ENCODE assay signal across 8 cellular contexts in genomic region chr22:32474635-32475427, GRCh38. TPM values are rescaled to one million over a fixed set of nuclear protein-coding genes. Genes with fewer than 3 reads are reported as not detected.
DNase-seq lines count a peak whose midpoint lies in the region; ATAC-seq, FAIRE-seq and TF ChIP-seq lines count a peak whose summit lies in the region.

Gene FBXO7 (plus strand): TSS chr22:32474811. CDS start chr22:32475003, 192 bp downstream.

- H3K79me1 ChIP-seq in H1 (ENCODE audit: low read depth, low read length) (0 out of 2 replicates have a peak, but pooled peaks cover 2% of the 10 kb centered on the region), mesenchymal stem cell (replicated peaks; ENCODE audit: low read length, poor library complexity, severe bottlenecking) (no peaks in the 10 kb centered on the region)

- H2BK20ac ChIP-seq in H1 (ENCODE audit: low read length), result no peak within 1 kb of the TSS

- H3K9me3 ChIP-seq in CD8-positive, alpha-beta memory T cell (ENCODE audit: low read length), result no peaks in the 10 kb centered on the region
- H3K9me3 ChIP-seq in H1 (ENCODE audit: insufficient read depth in 2 of 2, low read depth in 1 of 2, low read length in 1 of 2) (no peaks in the 10 kb centered on the region), mesenchymal stem cell (ENCODE audit: control insufficient read depth, low read length) (no peaks in the 10 kb centered on the region)

- peak within 1 kb of the TSS; percentile 81 for H3K14ac ChIP-seq in H1 (ENCODE audit: insufficient read length)
- peak within 1 kb of the TSS; percentile 81 to 99 for H3K14ac ChIP-seq in mesenchymal stem cell (ENCODE audit: low read length in 2 of 2)

- peak within 1 kb of the TSS; percentile 93 to 99 (median 97) for H3K27ac Mint-ChIP-seq in CD8-positive, alpha-beta memory T cell

- H3K18ac ChIP-seq in H1 (ENCODE audit: extremely low read depth, low read length), result peak within 1 kb of the TSS; percentile 81; the same call in 1 of the 2 replicates
- peak within 1 kb of the TSS; percentile 83 to 100 for H3K18ac ChIP-seq in mesenchymal stem cell (ENCODE audit: low read depth in 1 of 2, low read length in 2 of 2)

- peaks cover 29% of the 10 kb centered on the region for H3K4me1 ChIP-seq in CD8-positive, alpha-beta memory T cell (ENCODE audit: insufficient read depth, low read length)
- H3K4me1 ChIP-seq in H1 (replicated peaks in 1 of 4; ENCODE audit: control insufficient read depth in 3 of 4, insufficient read depth in 4 of 4, low read length in 3 of 4), result peaks cover 0 to 3% (median under 1%) of the 10 kb centered on the region in 4 experiments; a peak in 2 of 7 replicates
- H3K4me1 ChIP-seq in mesenchymal stem cell (ENCODE audit: control insufficient read depth, insufficient read depth, low read depth, low read length), result peaks cover 6% of the 10 kb centered on the region

- peaks cover 4 to 42% of the 10 kb centered on the region in 2 experiments; a peak in 3 of 4 replicates for H3K79me2 ChIP-seq in H1 (ENCODE audit: control insufficient read depth in 1 of 2, insufficient read depth in 2 of 2, low read length in 2 of 2)

- no peaks in the 10 kb centered on the region for H3K36me3 ChIP-seq in CD8-positive, alpha-beta memory T cell (ENCODE audit: insufficient read depth, low read length)
- H3K36me3 ChIP-seq in H1 (ENCODE audit: control insufficient read depth in 2 of 4, insufficient read depth in 4 of 4, low read length in 3 of 4), result no peaks in the 10 kb centered on the region; a peak in 1 of 8 replicates
- H3K36me3 ChIP-seq in mesenchymal stem cell (ENCODE audit: control insufficient read depth in 1 of 2, insufficient read depth in 2 of 2, low read depth in 1 of 2, low read length in 2 of 2), result peaks cover 0 to 3% of the 10 kb centered on the region in 2 experiments

- H2BK5ac ChIP-seq in H1 (ENCODE audit: low read depth, low read length) (peak within 1 kb of the TSS; percentile 73; the same call in 1 of the 2 replicates), mesenchymal stem cell (ENCODE audit: low read depth, low read length, poor library complexity, severe bottlenecking) (peak within 1 kb of the TSS; percentile 93)

- H2BK120ac ChIP-seq in H1 (replicated peaks; ENCODE audit: low read depth, low read length), result peak within 1 kb of the TSS; percentile 38
- H2BK120ac ChIP-seq in mesenchymal stem cell (ENCODE audit: low read depth, low read length), result peak within 1 kb of the TSS; percentile 98

- TF ChIP-seq POLR2A in H1 (IDR thresholded peaks at IDR 0.05; ENCODE audit: control extremely low read depth in 1 of 2, low read depth in 2 of 2, low read length in 2 of 2), result peak; percentile 25 to 60

- H3K9ac ChIP-seq in H1 (replicated peaks in 1 of 4; ENCODE audit: extremely low read depth in 1 of 4, low read depth in 3 of 4, low read length in 3 of 4) (peak within 1 kb of the TSS; percentile 43 to 77 (median 64)), mesenchymal stem cell (ENCODE audit: low read length) (peak within 1 kb of the TSS; percentile 95)

- CTCF ChIA-PET in CD8-positive, alpha-beta memory T cell (lab: Charles Lee), result interaction anchor here (0.8 to 3.0 kb wide), 6 partner anchors 9 to 273 kb away, joined by 3 to 12 read pairs (median 3); partner anchors contain the start of genes BPIFC and RTCB
- CTCF ChIA-PET in H1 (lab: Charles Lee; ENCODE audit: partially characterized antibody), result interaction anchor here (0.6 to 1.6 kb wide), 3 partner anchors 15 to 333 kb away, joined by 3 read pairs; no protein-coding TSS in a partner anchor

- H3K27ac ChIP-seq in CD8-positive, alpha-beta memory T cell (ENCODE audit: low read depth, low read length), result peak within 1 kb of the TSS; percentile 90
- peak within 1 kb of the TSS; percentile 51; the same call in 1 of the 2 replicates for H3K27ac ChIP-seq in H1 (ENCODE audit: low read depth, low read length)
- peak within 1 kb of the TSS; percentile 91 for H3K27ac ChIP-seq in mesenchymal stem cell (ENCODE audit: low read length, poor library complexity, severe bottlenecking)

- no peak for FAIRE-seq in H1 (lab: Jason Lieb, UNC)

- H2BK12ac ChIP-seq in H1 (ENCODE audit: low read depth, low read length) (no peak within 1 kb of the TSS), mesenchymal stem cell (ENCODE audit: low read length in 2 of 2) (peak within 1 kb of the TSS in 1 of 2 experiments; percentile 88)

- peak within 1 kb of the TSS; percentile 59 for H3K4ac ChIP-seq in H1 (replicated peaks; ENCODE audit: insufficient read length, low read depth, low read length)
- peak within 1 kb of the TSS; percentile 62 to 100 for H3K4ac ChIP-seq in mesenchymal stem cell (ENCODE audit: low read depth in 1 of 2, low read length in 2 of 2)

- ATAC-seq in GM19467 (IDR thresholded peaks at IDR 0.05; ENCODE audit: unreplicated experiment), result peak; percentile 61

- peak within 1 kb of the TSS; percentile 55 for H4K91ac ChIP-seq in H1 (replicated peaks; ENCODE audit: insufficient read length, low read length)
- H4K91ac ChIP-seq in mesenchymal stem cell (ENCODE audit: low read length), result peak within 1 kb of the TSS; percentile 98

- peaks cover 3% of the 10 kb centered on the region for H3K23me2 ChIP-seq in H1 (ENCODE audit: low read depth, low read length)

- DNase-seq in CD8-positive, alpha-beta memory T cell, result peak; percentile 81 to 90 (median 86)
- DNase-seq in HT-29 (ENCODE audit: low spot score), result peak; percentile 86
- peak; percentile 81 for DNase-seq in NOMO-1 treated with DMSO at 0.1 percent for 48 hours (lab: John Stamatoyannopoulos, UW; ENCODE audit: unreplicated experiment)
- peak; percentile 67 to 71 (median 70) for DNase-seq in activated CD8-positive, alpha-beta memory T cell treated with anti-CD3 and anti-CD28 coated beads for 48 hours (ENCODE audit: low read depth in 2 of 3, low spot score in 2 of 3)
- peak; percentile 69 to 93 for DNase-seq in H1 (ENCODE audit: low read depth in 1 of 2, low spot score in 2 of 2)
- peak; percentile 95 for DNase-seq in mesenchymal stem cell
- peak; percentile 77 for DNase-seq in stimulated activated CD8-positive, alpha-beta memory T cell treated with anti-CD3 and anti-CD28 coated beads, Interleukin-12 subunit alpha, Interleukin-12 subunit beta, amount 100 ng/mL, for 4 hours (ENCODE audit: low read depth)

- peak within 1 kb of the TSS; percentile 91 for H2AFZ ChIP-seq in H1 (ENCODE audit: low read length)
- peak within 1 kb of the TSS; percentile 84 for H2AFZ ChIP-seq in mesenchymal stem cell (ENCODE audit: low read depth, low read length)

- H3K23ac ChIP-seq in H1 (ENCODE audit: insufficient read length), result no peak within 1 kb of the TSS
- H3K23ac ChIP-seq in mesenchymal stem cell (ENCODE audit: low read length in 2 of 2), result peak within 1 kb of the TSS; percentile 46 to 94

- TF ChIP-seq EP300 in H1 (IDR thresholded peaks at IDR 0.05; ENCODE audit: borderline replicate concordance in 1 of 2, low read depth in 2 of 2, low read length in 2 of 2), result no peak

- H3K56ac ChIP-seq in H1 (replicated peaks; ENCODE audit: insufficient read length, low read depth, low read length), result peak within 1 kb of the TSS; percentile 52

- no peaks in the 10 kb centered on the region for H3K9me3 Mint-ChIP-seq in CD8-positive, alpha-beta memory T cell

- H4K8ac ChIP-seq in H1 (ENCODE audit: extremely low read depth, insufficient read depth, low read length), result peak within 1 kb of the TSS; percentile 89
- H4K8ac ChIP-seq in mesenchymal stem cell (ENCODE audit: low read length), result peak within 1 kb of the TSS; percentile 87

- H3K4me2 ChIP-seq in H1 (ENCODE audit: insufficient read depth in 1 of 2, low read depth in 2 of 2, low read length in 2 of 2) (peak within 1 kb of the TSS; percentile 75 to 77), mesenchymal stem cell (ENCODE audit: low read length, poor library complexity, severe bottlenecking) (peak within 1 kb of the TSS; percentile 88)

- peaks cover under 1 to 5% of the 10 kb centered on the region in 2 experiments for H4K20me1 ChIP-seq in H1 (replicated peaks in 1 of 2; ENCODE audit: control insufficient read depth in 1 of 2, insufficient read depth in 2 of 2, low read length in 2 of 2)

- peak within 1 kb of the TSS; percentile 93 to 97 (median 96) for H3K4me3 Mint-ChIP-seq in CD8-positive, alpha-beta memory T cell

- peak within 1 kb of the TSS; percentile 49; the same call in 1 of the 2 replicates for H2BK15ac ChIP-seq in H1 (ENCODE audit: low read length)
- H2BK15ac ChIP-seq in mesenchymal stem cell (ENCODE audit: low read depth, poor library complexity, severe bottlenecking), result peak within 1 kb of the TSS; percentile 100

- H3K4me1 Mint-ChIP-seq in CD8-positive, alpha-beta memory T cell, result peaks cover 11 to 29% (median 18%) of the 10 kb centered on the region in 3 donors

- no peaks in the 10 kb centered on the region for H3K27me3 Mint-ChIP-seq in CD8-positive, alpha-beta memory T cell

- peaks cover 2 to 17% (median 2%) of the 10 kb centered on the region in 3 donors for H3K36me3 Mint-ChIP-seq in CD8-positive, alpha-beta memory T cell

- H3K27me3 ChIP-seq in CD8-positive, alpha-beta memory T cell (ENCODE audit: insufficient read depth, low read length, poor library complexity, severe bottlenecking), result no peaks in the 10 kb centered on the region
- no peaks in the 10 kb centered on the region for H3K27me3 ChIP-seq in H1 (replicated peaks in 1 of 4; ENCODE audit: control insufficient read depth in 3 of 4, extremely low read depth in 1 of 4, insufficient read depth in 3 of 4, low read length in 3 of 4)
- peaks cover 0 to 8% of the 10 kb centered on the region in 2 experiments for H3K27me3 ChIP-seq in mesenchymal stem cell (ENCODE audit: control insufficient read depth in 1 of 2, insufficient read depth in 1 of 2, low read length in 2 of 2)

- H3K4me3 ChIP-seq in CD8-positive, alpha-beta memory T cell (ENCODE audit: low read length), result peak within 1 kb of the TSS; percentile 93
- H3K4me3 ChIP-seq in H1 (ENCODE audit: extremely low read depth in 1 of 4, insufficient read depth in 2 of 4, low read depth in 3 of 4, low read length in 4 of 4), result peak within 1 kb of the TSS; percentile 66 to 89 (median 77)
- H3K4me3 ChIP-seq in mesenchymal stem cell (ENCODE audit: insufficient read depth in 1 of 2, low read depth in 1 of 2, low read length in 2 of 2), result peak within 1 kb of the TSS; percentile 85 to 95

- POLR2A ChIA-PET in CD8-positive, alpha-beta memory T cell (lab: Charles Lee), result interaction anchor here (0.9 to 2.6 kb wide), 3 partner anchors 12 to 1506 kb away, joined by 3 to 17 read pairs (median 3); partner anchors contain the start of genes RTCB and TUG1
- POLR2A ChIA-PET in H1 (lab: Charles Lee; ENCODE audit: partially characterized antibody), result interaction anchor here (0.6 to 3.5 kb wide), 4 partner anchors 12 to 354 kb away, joined by 3 to 11 read pairs (median 4); partner anchors contain the start of gene RTCB

- TF ChIP-seq CTCF in H1 (IDR thresholded peaks at IDR 0.05; ENCODE audit: control extremely low read depth in 1 of 3, insufficient read depth in 1 of 3, low read depth in 1 of 3, low read length in 3 of 3), result peak in 2 of 3 experiments; percentile 25 to 44; a peak in 2 of 4 replicates

- peak in 1 of 2 experiments; percentile 8; a peak in 1 of 4 replicates for TF ChIP-seq RAD21 in H1 (IDR thresholded peaks at IDR 0.05 in 1 of 2, conservative IDR thresholded peaks at IDR 0.05 in 1 of 2; ENCODE audit: low read depth in 2 of 2, low read length in 2 of 2)

- peak within 1 kb of the TSS; percentile 80 for H4K5ac ChIP-seq in H1 (ENCODE audit: insufficient read length, low read depth, low read length)

- H2AK5ac ChIP-seq in H1 (ENCODE audit: low read depth, low read length) (no peak within 1 kb of the TSS), mesenchymal stem cell (ENCODE audit: low read length, severe bottlenecking) (peak within 1 kb of the TSS; percentile 1)

- 0% methylated on average over 19 of the region's 90 CpGs; no CpG with 5 or more reads in 1 of the 2 experiments for WGBS in H1 (ENCODE audit: extremely low coverage in 1 of 2, insufficient coverage in 1 of 2, insufficient read length in 1 of 2, insufficient replicate concordance in 2 of 2, low coverage in 1 of 2, low lambda C conversion rate in 2 of 2, missing lambda C conversion rate in 1 of 2), 2 experiments
- under 1% methylated on average over 81 of the region's 90 CpGs for WGBS in mesenchymal stem cell

RNA-seq across cellular contexts. Expression of gene FBXO7, which starts in this region (rescaled TPM):
- 10 to 100 TPM; 79.7 to 81.0 TPM for total RNA-seq in CD8-positive, alpha-beta memory T cell
- 166 TPM for polyA plus RNA-seq in CD8-positive, alpha-beta memory T cell
- total RNA-seq in HT-29 (2014; rRNA removed; shearing (Covaris generic)), result 49.1 and 54.9 TPM in 2 replicates
- total RNA-seq in H1 (2021; fragmentation: NEBNext Ultra II Directional; extraction: Animal tissue kit (Norgen Biotek cat#: 25700)), result 59.1 and 62.7 TPM in 2 replicates
- polyA plus RNA-seq in H1 (2011; rRNA removed), result 59.5 and 76.1 TPM in 2 replicates
- 63.8 TPM for polyA plus RNA-seq in H1 (2011; cell fraction: cytosol; rRNA removed)
- 43.0 TPM for polyA plus RNA-seq in H1 (2011; cell fraction: nucleus; rRNA removed)
- polyA plus RNA-seq in H1 (2012, experiment 1 of 2), result 50.5 to 58.7 TPM (median 52.5 TPM) in 4 replicates
- 39.6 TPM for polyA plus RNA-seq in H1 (2012, experiment 2 of 2)
- polyA plus RNA-seq in H1 (2013, experiment 1 of 2), result 50.8 TPM
- polyA plus RNA-seq in H1 (2013, experiment 2 of 2), result 50.1 TPM
- polyA minus RNA-seq in H1 (2011; rRNA and poly(A)+ RNA removed), result 103 and 107 TPM in 2 replicates
- polyA minus RNA-seq in H1 (2011; cell fraction: cytosol; rRNA and poly(A)+ RNA removed), result 32.2 TPM
- 34.3 TPM for polyA minus RNA-seq in H1 (2011; cell fraction: nucleus; rRNA and poly(A)+ RNA removed)
- 94.9 TPM for polyA plus RNA-seq in mesenchymal stem cell (2013, experiment 1 of 2)
- polyA plus RNA-seq in mesenchymal stem cell (2013, experiment 2 of 2), result 95.3 TPM

Comparison
In these comparisons a context has a peak if more than half of its experiments do, and no peak if none do; other contexts are left out.
1. Peak in every context shown above with its lines: DNase-seq, ATAC-seq, H3K4me3 ChIP-seq and H3K27ac ChIP-seq.